14 cellular contexts compared by ENCODE assay signal in genomic region chr2:30363406-30363805, GRCh38.
DNase-seq lines count a peak whose midpoint lies in the region; ATAC-seq and TF ChIP-seq lines count a peak whose summit lies in the region.
"Had no signal": no experiment of that assay in that cellular context is flagged by ENCODE, and none has a peak within 500 bp of the region (broad histone marks: within the 10 kb centered on the region; RNA-seq: fewer than 3 reads in every experiment).

No MANE protein-coding gene starts in this region.

- no peaks in the 10 kb centered on the region for H3K9me3 ChIP-seq in GM23248 (ENCODE audit: low read depth)
- no peaks in the 10 kb centered on the region for H3K9me3 ChIP-seq in PC-9 (ENCODE audit: insufficient read depth, low read depth)
- H3K9me3 ChIP-seq in thoracic aorta: no peaks in the 10 kb centered on the region

- CTCF ChIA-PET in PC-9 (lab: Charles Lee): no interaction called here

- H3K27me3 ChIP-seq in GM23248 (replicated peaks; ENCODE audit: insufficient read depth) (no peaks in the 10 kb centered on the region), PC-9 (ENCODE audit: insufficient read depth, low read depth) (no peaks in the 10 kb centered on the region), thoracic aorta (replicated peaks; ENCODE audit: insufficient read depth) (no peaks in the 10 kb centered on the region)

- H2AFZ ChIP-seq in GM23248 (no peak overlapping the region), PC-9 (no peak overlapping the region)

- H3K9me2 ChIP-seq in GM23248 (ENCODE audit: insufficient read depth): no peaks in the 10 kb centered on the region
- H3K9me2 ChIP-seq in PC-9 (ENCODE audit: insufficient read depth): no peaks in the 10 kb centered on the region

- no peaks in the 10 kb centered on the region for H3K36me3 Mint-ChIP-seq in chondrocyte (ENCODE audit: low read depth)

- H3K4me1 ChIP-seq in GM23248 (ENCODE audit: insufficient read depth) (peaks cover 63% of the 10 kb centered on the region), PC-9 (replicated peaks; ENCODE audit: insufficient read depth) (peaks cover 35% of the 10 kb centered on the region), thoracic aorta (ENCODE audit: control insufficient read depth in 1 of 2, low read depth in 2 of 2) (peaks cover 31 to 79% of the 10 kb centered on the region in 2 donors)

- no peaks in the 10 kb centered on the region for H3K9me3 Mint-ChIP-seq in chondrocyte (ENCODE audit: low read depth)

- H4K20me1 ChIP-seq in GM23248 (ENCODE audit: insufficient read depth): no peaks in the 10 kb centered on the region
- no peaks in the 10 kb centered on the region for H4K20me1 ChIP-seq in PC-9 (ENCODE audit: insufficient read depth)

- in situ Hi-C loops in GM23248 (cut with MboI): no loop called here

- no peak for ATAC-seq in thoracic aorta (ENCODE audit: insufficient number of reproducible peaks, low FRiP score, low read depth)

- H3K79me2 ChIP-seq in GM23248 (ENCODE audit: insufficient read depth) (no peaks in the 10 kb centered on the region), PC-9 (ENCODE audit: low read depth) (no peaks in the 10 kb centered on the region)

- 95 to 97% methylated on average over 3 of the region's 3 CpGs for WGBS in GM23248 (ENCODE audit: low coverage in 1 of 2, low lambda C conversion rate in 2 of 2, missing lambda C conversion rate in 2 of 2), 2 experiments

- H3K27ac ChIP-seq in GM23248 (peak overlapping the region; percentile 76), PC-9 (peak overlapping the region; percentile 73), thoracic aorta (peak overlapping the region; percentile 40 to 83)

- no peak overlapping the region for H3K4me3 Mint-ChIP-seq in chondrocyte (ENCODE audit: unreplicated experiment)

- H3K4me3 ChIP-seq in GM23248 (no peak overlapping the region), PC-9 (no peak overlapping the region), thoracic aorta (no peak overlapping the region)

- 0 out of 2 replicates have a peak overlapping the region, but pooled peaks have one; percentile 27 for H3K9ac ChIP-seq in GM23248

- H3K4me1 Mint-ChIP-seq in chondrocyte (ENCODE audit: low read depth): peaks cover 66% of the 10 kb centered on the region

- BruUV-seq in PC-9 (replicated peaks; lab: Mats Ljungman, UMichigan): no TSS peak

- DNase-seq in GM23248 (no peak), PC-9 (peak in 1 of 2 experiments; percentile 89), chondrocyte (ENCODE audit: low spot score) (no peak), thoracic aorta (ENCODE audit: low spot score) (no peak), dedifferentiated amniotic fluid mesenchymal stem cell (ENCODE audit: extremely low spot score) (no peak), SIG-M5 treated with dmso at 0.1 percent for 504 hours (lab: John Stamatoyannopoulos, UW; ENCODE audit: unreplicated experiment) (no peak), HuH-7.5 (ENCODE audit: low spot score) (no peak)
- DNase-seq: AML-193, DND-41, GF-D8, NCI-H1417, NCI-H1930, NCI-H2171, SHP77 had no signal

- H3K27me3 Mint-ChIP-seq in chondrocyte (ENCODE audit: low read depth): no peaks in the 10 kb centered on the region

- H3K4me2 ChIP-seq in GM23248 (ENCODE audit: unreplicated experiment) (no peak overlapping the region), PC-9 (peak overlapping the region; percentile 73)

- H3K36me3 ChIP-seq in GM23248 (ENCODE audit: low read depth) (no peaks in the 10 kb centered on the region), PC-9 (ENCODE audit: low read depth) (no peaks in the 10 kb centered on the region), thoracic aorta (no peaks in the 10 kb centered on the region)

- POLR2A ChIA-PET in PC-9 (lab: Charles Lee; ENCODE audit: unreplicated experiment): no interaction called here

- peak overlapping the region; percentile 85 for H3K27ac Mint-ChIP-seq in chondrocyte (ENCODE audit: unreplicated experiment)

- no peak for TF ChIP-seq CTCF in PC-9 (conservative IDR thresholded peaks at IDR 0.05)
- TF ChIP-seq CTCF in chondrocyte (IDR thresholded peaks at IDR 0.05): no peak
- TF ChIP-seq CTCF in thoracic aorta (IDR thresholded peaks at IDR 0.05): no peak

- H3F3A ChIP-seq in GM23248 (ENCODE audit: insufficient read depth) (peaks cover 39% of the 10 kb centered on the region), PC-9 (ENCODE audit: insufficient read depth, low read depth) (peaks cover 35% of the 10 kb centered on the region)

- intact Hi-C loops in PC-9 (cut with micrococcal nuclease; ENCODE audit: unreplicated experiment): loop anchor here (2.0 kb wide), 2 partner anchors 129 to 145 kb away; no protein-coding TSS in a partner anchor
